Comparison of ENCODE assay signal across 1 cellular context in the genomic region with DNA sequence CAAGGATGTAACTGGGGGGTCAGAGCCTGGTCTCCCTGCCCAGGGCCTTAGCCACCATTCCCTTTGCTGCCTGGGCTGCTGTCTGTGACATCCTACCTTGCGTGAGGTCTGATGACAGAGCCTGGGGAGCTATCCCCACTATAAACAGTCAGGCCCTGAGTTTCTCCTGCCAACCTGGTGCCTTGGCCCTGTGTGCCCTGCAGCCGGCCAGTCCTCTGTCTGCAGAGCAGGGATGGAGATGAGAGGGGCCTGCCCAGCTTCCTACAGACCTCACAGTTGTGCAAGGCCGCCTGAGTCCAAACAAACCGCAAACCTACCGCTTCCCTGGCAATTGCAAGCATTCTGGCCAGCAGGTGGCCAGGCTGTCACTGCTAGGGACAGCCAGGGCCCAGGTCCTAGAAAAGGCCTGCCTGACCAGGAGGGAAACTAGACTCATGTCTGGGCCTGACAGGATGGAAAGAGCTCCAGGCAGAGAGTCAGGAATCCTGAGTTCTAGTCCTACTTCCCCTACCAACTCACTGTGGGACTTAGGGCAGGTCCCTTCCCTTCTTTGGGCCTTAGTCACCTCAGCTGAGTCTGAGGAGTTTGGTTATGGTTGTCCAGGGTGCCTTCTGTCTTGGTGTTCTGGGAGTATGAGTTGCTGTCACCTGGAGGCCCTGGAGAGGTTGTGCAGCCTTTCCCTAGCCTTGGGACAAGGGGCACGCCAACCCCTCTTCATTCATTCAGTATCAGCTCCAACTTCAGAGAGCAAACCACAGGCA.
TF ChIP-seq lines count a peak whose summit lies in the region.

No MANE protein-coding gene starts in this region.

TF ChIP-seq in K562, 482 proteins besides CTCF, POLR2A, EP300 and RAD21 (continued from another document and continues in another):
- TF ChIP-seq, protein P1, sequence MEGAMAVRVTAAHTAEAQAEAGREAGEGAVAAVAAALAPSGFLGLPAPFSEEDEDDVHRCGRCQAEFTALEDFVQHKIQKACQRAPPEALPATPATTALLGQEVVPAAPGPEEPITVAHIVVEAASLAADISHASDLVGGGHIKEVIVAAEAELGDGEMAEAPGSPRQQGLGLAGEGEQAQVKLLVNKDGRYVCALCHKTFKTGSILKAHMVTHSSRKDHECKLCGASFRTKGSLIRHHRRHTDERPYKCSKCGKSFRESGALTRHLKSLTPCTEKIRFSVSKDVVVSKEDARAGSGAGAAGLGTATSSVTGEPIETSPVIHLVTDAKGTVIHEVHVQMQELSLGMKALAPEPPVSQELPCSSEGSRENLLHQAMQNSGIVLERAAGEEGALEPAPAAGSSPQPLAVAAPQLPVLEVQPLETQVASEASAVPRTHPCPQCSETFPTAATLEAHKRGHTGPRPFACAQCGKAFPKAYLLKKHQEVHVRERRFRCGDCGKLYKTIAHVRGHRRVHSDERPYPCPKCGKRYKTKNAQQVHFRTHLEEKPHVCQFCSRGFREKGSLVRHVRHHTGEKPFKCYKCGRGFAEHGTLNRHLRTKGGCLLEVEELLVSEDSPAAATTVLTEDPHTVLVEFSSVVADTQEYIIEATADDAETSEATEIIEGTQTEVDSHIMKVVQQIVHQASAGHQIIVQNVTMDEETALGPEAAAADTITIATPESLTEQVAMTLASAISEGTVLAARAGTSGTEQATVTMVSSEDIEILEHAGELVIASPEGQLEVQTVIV (CRISPR knock-in tag; IDR thresholded peaks at IDR 0.05; ENCODE audit: borderline replicate concordance) = no peak
- TF ChIP-seq ZNF764 (CRISPR knock-in tag; IDR thresholded peaks at IDR 0.05; ENCODE audit: low read depth) = 0 out of 2 replicates have a peak, but pooled peaks have one; percentile 12
- TF ChIP-seq POLR2AphosphoS2 (IDR thresholded peaks at IDR 0.05; ENCODE audit: low read length) = no peak
- TF ChIP-seq ZNF589 (CRISPR knock-in tag; IDR thresholded peaks at IDR 0.05; ENCODE audit: low read depth) = peak; percentile 77; the same call in 1 of the 2 replicates
- no peak for TF ChIP-seq FOXM1 (IDR thresholded peaks at IDR 0.05; ENCODE audit: low read depth)
- no peak for TF ChIP-seq FOXM1 (CRISPR knock-in tag; IDR thresholded peaks at IDR 0.05; ENCODE audit: low read depth)
- no peak for TF ChIP-seq ZNF699 (CRISPR knock-in tag; IDR thresholded peaks at IDR 0.05; ENCODE audit: insufficient replicate concordance)
- TF ChIP-seq ZNF124 (CRISPR knock-in tag; IDR thresholded peaks at IDR 0.05) = no peak
- TF ChIP-seq ZFX (CRISPR knock-in tag; IDR thresholded peaks at IDR 0.05) = peak; percentile 72
- TF ChIP-seq MIER1 (IDR thresholded peaks at IDR 0.05; ENCODE audit: low read depth) = no peak
- peak; percentile 13; the same call in 1 of the 2 replicates for TF ChIP-seq SMARCA4 (IDR thresholded peaks at IDR 0.05)
- TF ChIP-seq CBX8 (IDR thresholded peaks at IDR 0.05; ENCODE audit: borderline replicate concordance, extremely low read depth, low read depth, low read length, poor library complexity, severe bottlenecking) = no peak
- TF ChIP-seq RBM34 (IDR thresholded peaks at IDR 0.05; ENCODE audit: borderline replicate concordance, insufficient read depth, low read length) = no peak
- peak; percentile 56 for TF ChIP-seq ZNF644 (tag; IDR thresholded peaks at IDR 0.05; ENCODE audit: low read depth)
- TF ChIP-seq SRSF3 (IDR thresholded peaks at IDR 0.05; ENCODE audit: insufficient read depth, low read length) = no peak
- TF ChIP-seq, protein P2, sequence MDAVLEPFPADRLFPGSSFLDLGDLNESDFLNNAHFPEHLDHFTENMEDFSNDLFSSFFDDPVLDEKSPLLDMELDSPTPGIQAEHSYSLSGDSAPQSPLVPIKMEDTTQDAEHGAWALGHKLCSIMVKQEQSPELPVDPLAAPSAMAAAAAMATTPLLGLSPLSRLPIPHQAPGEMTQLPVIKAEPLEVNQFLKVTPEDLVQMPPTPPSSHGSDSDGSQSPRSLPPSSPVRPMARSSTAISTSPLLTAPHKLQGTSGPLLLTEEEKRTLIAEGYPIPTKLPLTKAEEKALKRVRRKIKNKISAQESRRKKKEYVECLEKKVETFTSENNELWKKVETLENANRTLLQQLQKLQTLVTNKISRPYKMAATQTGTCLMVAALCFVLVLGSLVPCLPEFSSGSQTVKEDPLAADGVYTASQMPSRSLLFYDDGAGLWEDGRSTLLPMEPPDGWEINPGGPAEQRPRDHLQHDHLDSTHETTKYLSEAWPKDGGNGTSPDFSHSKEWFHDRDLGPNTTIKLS (IDR thresholded peaks at IDR 0.05; ENCODE audit: borderline replicate concordance, low read depth) = no peak
- no peak for TF ChIP-seq BCL6 (CRISPR knock-in tag; IDR thresholded peaks at IDR 0.05)
- TF ChIP-seq, protein P3, sequence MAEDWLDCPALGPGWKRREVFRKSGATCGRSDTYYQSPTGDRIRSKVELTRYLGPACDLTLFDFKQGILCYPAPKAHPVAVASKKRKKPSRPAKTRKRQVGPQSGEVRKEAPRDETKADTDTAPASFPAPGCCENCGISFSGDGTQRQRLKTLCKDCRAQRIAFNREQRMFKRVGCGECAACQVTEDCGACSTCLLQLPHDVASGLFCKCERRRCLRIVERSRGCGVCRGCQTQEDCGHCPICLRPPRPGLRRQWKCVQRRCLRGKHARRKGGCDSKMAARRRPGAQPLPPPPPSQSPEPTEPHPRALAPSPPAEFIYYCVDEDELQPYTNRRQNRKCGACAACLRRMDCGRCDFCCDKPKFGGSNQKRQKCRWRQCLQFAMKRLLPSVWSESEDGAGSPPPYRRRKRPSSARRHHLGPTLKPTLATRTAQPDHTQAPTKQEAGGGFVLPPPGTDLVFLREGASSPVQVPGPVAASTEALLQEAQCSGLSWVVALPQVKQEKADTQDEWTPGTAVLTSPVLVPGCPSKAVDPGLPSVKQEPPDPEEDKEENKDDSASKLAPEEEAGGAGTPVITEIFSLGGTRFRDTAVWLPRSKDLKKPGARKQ (CRISPR knock-in tag; IDR thresholded peaks at IDR 0.05) = no peak
- peak; percentile 16 for TF ChIP-seq NEUROD1 (IDR thresholded peaks at IDR 0.05; ENCODE audit: borderline replicate concordance, low read depth, low read length, partially characterized antibody)
- no peak for TF ChIP-seq JUNB (CRISPR knock-in tag; conservative IDR thresholded peaks at IDR 0.05)
- TF ChIP-seq, protein P4, sequence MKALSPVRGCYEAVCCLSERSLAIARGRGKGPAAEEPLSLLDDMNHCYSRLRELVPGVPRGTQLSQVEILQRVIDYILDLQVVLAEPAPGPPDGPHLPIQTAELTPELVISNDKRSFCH (CRISPR knock-in tag; IDR thresholded peaks at IDR 0.05) = no peak
- TF ChIP-seq, protein P4 (tag; IDR thresholded peaks at IDR 0.05) = no peak
- TF ChIP-seq BRD9 (IDR thresholded peaks at IDR 0.05; ENCODE audit: low read depth, partially characterized antibody) = no peak
- no peak for TF ChIP-seq ZNF57 (CRISPR knock-in tag; IDR thresholded peaks at IDR 0.05)
- no peak for TF ChIP-seq NCOA1 (IDR thresholded peaks at IDR 0.05; ENCODE audit: low read depth)
- TF ChIP-seq ASH1L (IDR thresholded peaks at IDR 0.05; ENCODE audit: borderline replicate concordance, low read depth, partially characterized antibody) = no peak
- no peak for TF ChIP-seq LCOR (CRISPR knock-in tag; IDR thresholded peaks at IDR 0.05)
- TF ChIP-seq, protein P5, sequence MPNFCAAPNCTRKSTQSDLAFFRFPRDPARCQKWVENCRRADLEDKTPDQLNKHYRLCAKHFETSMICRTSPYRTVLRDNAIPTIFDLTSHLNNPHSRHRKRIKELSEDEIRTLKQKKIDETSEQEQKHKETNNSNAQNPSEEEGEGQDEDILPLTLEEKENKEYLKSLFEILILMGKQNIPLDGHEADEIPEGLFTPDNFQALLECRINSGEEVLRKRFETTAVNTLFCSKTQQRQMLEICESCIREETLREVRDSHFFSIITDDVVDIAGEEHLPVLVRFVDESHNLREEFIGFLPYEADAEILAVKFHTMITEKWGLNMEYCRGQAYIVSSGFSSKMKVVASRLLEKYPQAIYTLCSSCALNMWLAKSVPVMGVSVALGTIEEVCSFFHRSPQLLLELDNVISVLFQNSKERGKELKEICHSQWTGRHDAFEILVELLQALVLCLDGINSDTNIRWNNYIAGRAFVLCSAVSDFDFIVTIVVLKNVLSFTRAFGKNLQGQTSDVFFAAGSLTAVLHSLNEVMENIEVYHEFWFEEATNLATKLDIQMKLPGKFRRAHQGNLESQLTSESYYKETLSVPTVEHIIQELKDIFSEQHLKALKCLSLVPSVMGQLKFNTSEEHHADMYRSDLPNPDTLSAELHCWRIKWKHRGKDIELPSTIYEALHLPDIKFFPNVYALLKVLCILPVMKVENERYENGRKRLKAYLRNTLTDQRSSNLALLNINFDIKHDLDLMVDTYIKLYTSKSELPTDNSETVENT (CRISPR knock-in tag; IDR thresholded peaks at IDR 0.05) = no peak
- TF ChIP-seq, protein P6, sequence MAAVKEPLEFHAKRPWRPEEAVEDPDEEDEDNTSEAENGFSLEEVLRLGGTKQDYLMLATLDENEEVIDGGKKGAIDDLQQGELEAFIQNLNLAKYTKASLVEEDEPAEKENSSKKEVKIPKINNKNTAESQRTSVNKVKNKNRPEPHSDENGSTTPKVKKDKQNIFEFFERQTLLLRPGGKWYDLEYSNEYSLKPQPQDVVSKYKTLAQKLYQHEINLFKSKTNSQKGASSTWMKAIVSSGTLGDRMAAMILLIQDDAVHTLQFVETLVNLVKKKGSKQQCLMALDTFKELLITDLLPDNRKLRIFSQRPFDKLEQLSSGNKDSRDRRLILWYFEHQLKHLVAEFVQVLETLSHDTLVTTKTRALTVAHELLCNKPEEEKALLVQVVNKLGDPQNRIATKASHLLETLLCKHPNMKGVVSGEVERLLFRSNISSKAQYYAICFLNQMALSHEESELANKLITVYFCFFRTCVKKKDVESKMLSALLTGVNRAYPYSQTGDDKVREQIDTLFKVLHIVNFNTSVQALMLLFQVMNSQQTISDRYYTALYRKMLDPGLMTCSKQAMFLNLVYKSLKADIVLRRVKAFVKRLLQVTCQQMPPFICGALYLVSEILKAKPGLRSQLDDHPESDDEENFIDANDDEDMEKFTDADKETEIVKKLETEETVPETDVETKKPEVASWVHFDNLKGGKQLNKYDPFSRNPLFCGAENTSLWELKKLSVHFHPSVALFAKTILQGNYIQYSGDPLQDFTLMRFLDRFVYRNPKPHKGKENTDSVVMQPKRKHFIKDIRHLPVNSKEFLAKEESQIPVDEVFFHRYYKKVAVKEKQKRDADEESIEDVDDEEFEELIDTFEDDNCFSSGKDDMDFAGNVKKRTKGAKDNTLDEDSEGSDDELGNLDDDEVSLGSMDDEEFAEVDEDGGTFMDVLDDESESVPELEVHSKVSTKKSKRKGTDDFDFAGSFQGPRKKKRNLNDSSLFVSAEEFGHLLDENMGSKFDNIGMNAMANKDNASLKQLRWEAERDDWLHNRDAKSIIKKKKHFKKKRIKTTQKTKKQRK (IDR thresholded peaks at IDR 0.05; ENCODE audit: borderline replicate concordance, low read depth, low read length) = no peak
- TF ChIP-seq ARNT (IDR thresholded peaks at IDR 0.05) = no peak
- no peak for TF ChIP-seq ILK (tag; IDR thresholded peaks at IDR 0.05; ENCODE audit: borderline replicate concordance, low read depth)
- TF ChIP-seq HMG20B (CRISPR knock-in tag; IDR thresholded peaks at IDR 0.05) = no peak
- no peak for TF ChIP-seq THRAP3 (IDR thresholded peaks at IDR 0.05; ENCODE audit: borderline replicate concordance)
- TF ChIP-seq POLR2B (IDR thresholded peaks at IDR 0.05; ENCODE audit: low read depth, partially characterized antibody) = no peak
- no peak for TF ChIP-seq STAT5B (CRISPR knock-in tag; IDR thresholded peaks at IDR 0.05)
- TF ChIP-seq BDP1 (IDR thresholded peaks at IDR 0.05; ENCODE audit: insufficient read depth, insufficient read length) = no peak
- peak; percentile 58 for TF ChIP-seq CXXC5 (CRISPR knock-in tag; IDR thresholded peaks at IDR 0.05)
- no peak for TF ChIP-seq FIP1L1 (IDR thresholded peaks at IDR 0.05; ENCODE audit: low read depth, low read length, poor library complexity, severe bottlenecking)
- no peak for TF ChIP-seq ZNF695 (CRISPR knock-in tag; IDR thresholded peaks at IDR 0.05)
- TF ChIP-seq, protein P7, sequence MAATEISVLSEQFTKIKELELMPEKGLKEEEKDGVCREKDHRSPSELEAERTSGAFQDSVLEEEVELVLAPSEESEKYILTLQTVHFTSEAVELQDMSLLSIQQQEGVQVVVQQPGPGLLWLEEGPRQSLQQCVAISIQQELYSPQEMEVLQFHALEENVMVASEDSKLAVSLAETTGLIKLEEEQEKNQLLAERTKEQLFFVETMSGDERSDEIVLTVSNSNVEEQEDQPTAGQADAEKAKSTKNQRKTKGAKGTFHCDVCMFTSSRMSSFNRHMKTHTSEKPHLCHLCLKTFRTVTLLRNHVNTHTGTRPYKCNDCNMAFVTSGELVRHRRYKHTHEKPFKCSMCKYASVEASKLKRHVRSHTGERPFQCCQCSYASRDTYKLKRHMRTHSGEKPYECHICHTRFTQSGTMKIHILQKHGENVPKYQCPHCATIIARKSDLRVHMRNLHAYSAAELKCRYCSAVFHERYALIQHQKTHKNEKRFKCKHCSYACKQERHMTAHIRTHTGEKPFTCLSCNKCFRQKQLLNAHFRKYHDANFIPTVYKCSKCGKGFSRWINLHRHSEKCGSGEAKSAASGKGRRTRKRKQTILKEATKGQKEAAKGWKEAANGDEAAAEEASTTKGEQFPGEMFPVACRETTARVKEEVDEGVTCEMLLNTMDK (IDR thresholded peaks at IDR 0.05; ENCODE audit: borderline replicate concordance, insufficient read depth, low read depth, low read length, poor library complexity, severe bottlenecking) = peak; percentile 79
- TF ChIP-seq, protein P8, sequence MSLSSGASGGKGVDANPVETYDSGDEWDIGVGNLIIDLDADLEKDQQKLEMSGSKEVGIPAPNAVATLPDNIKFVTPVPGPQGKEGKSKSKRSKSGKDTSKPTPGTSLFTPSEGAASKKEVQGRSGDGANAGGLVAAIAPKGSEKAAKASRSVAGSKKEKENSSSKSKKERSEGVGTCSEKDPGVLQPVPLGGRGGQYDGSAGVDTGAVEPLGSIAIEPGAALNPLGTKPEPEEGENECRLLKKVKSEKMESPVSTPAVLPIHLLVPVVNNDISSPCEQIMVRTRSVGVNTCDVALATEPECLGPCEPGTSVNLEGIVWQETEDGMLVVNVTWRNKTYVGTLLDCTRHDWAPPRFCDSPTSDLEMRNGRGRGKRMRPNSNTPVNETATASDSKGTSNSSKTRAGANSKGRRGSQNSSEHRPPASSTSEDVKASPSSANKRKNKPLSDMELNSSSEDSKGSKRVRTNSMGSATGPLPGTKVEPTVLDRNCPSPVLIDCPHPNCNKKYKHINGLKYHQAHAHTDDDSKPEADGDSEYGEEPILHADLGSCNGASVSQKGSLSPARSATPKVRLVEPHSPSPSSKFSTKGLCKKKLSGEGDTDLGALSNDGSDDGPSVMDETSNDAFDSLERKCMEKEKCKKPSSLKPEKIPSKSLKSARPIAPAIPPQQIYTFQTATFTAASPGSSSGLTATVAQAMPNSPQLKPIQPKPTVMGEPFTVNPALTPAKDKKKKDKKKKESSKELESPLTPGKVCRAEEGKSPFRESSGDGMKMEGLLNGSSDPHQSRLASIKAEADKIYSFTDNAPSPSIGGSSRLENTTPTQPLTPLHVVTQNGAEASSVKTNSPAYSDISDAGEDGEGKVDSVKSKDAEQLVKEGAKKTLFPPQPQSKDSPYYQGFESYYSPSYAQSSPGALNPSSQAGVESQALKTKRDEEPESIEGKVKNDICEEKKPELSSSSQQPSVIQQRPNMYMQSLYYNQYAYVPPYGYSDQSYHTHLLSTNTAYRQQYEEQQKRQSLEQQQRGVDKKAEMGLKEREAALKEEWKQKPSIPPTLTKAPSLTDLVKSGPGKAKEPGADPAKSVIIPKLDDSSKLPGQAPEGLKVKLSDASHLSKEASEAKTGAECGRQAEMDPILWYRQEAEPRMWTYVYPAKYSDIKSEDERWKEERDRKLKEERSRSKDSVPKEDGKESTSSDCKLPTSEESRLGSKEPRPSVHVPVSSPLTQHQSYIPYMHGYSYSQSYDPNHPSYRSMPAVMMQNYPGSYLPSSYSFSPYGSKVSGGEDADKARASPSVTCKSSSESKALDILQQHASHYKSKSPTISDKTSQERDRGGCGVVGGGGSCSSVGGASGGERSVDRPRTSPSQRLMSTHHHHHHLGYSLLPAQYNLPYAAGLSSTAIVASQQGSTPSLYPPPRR (CRISPR knock-in tag; IDR thresholded peaks at IDR 0.05; ENCODE audit: borderline replicate concordance) = no peak
